Comparison of ENCODE assay signal across 9 cellular contexts in genomic region chr1:239952348-239953307, GRCh38.
A peak's percentile ranks its signal among the peaks of the same experiment; 100 is the strongest.
DNase-seq lines count a peak whose midpoint lies in the region; ATAC-seq and TF ChIP-seq lines count a peak whose summit lies in the region.
"Had no signal": no experiment of that assay in that cellular context is flagged by ENCODE, and none has a peak within 500 bp of the region (broad histone marks: within the 10 kb centered on the region; RNA-seq: fewer than 3 reads in every experiment).

No MANE protein-coding gene starts in this region.

- no peak overlapping the region for H2AFZ ChIP-seq in GM23248

- H3K27me3 ChIP-seq in GM23248 (replicated peaks; ENCODE audit: insufficient read depth), result peaks cover 21% of the 10 kb centered on the region

- H3K9ac ChIP-seq in GM23248, result no peak overlapping the region

- H3K4me1 ChIP-seq in GM23248 (ENCODE audit: insufficient read depth), result no peaks in the 10 kb centered on the region

- H3K36me3 ChIP-seq in GM23248 (ENCODE audit: low read depth), result no peaks in the 10 kb centered on the region

- POLR2A ChIA-PET in RWPE1 (lab: Yijun Ruan, JAX; ENCODE audit: low non-redundant PET), result no interaction called here

- H3K27ac ChIP-seq in GM23248 (no peak overlapping the region), RWPE1 (no peak overlapping the region)

- no peaks in the 10 kb centered on the region for H3K79me2 ChIP-seq in GM23248 (ENCODE audit: insufficient read depth)

- H4K20me1 ChIP-seq in GM23248 (ENCODE audit: insufficient read depth), result no peaks in the 10 kb centered on the region

- in situ Hi-C loops in GM23248 (cut with MboI), result no loop called here

- no peaks in the 10 kb centered on the region for H3K9me3 ChIP-seq in GM23248 (ENCODE audit: low read depth)

- CTCF ChIA-PET in RWPE1 (lab: Yijun Ruan, JAX), result interaction anchor here (0.5 to 1.5 kb wide), 14 partner anchors 11 to 1946 kb away, joined by 3 to 7 read pairs (median 4); no protein-coding TSS in a partner anchor

- no peak overlapping the region for H3K4me2 ChIP-seq in GM23248 (ENCODE audit: unreplicated experiment)

- WGBS in GM23248 (ENCODE audit: low coverage in 1 of 2, low lambda C conversion rate in 2 of 2, missing lambda C conversion rate in 2 of 2), 2 experiments, result 44 to 57% methylated on average over 7 to 10 of the region's 10 CpGs

- no peak; the same call in 1 of the 2 replicates for TF ChIP-seq CTCF in RWPE1 (conservative IDR thresholded peaks at IDR 0.05; ENCODE audit: low read depth)

- no peak overlapping the region for H3K4me3 ChIP-seq in GM23248

- H3K9me2 ChIP-seq in GM23248 (ENCODE audit: insufficient read depth), result no peaks in the 10 kb centered on the region

- ATAC-seq in HG02571 (IDR thresholded peaks at IDR 0.05; ENCODE audit: unreplicated experiment), result no peak

- DNase-seq in GM03348 (ENCODE audit: low spot score), result peak; percentile 55
- peak; percentile 42 for DNase-seq in GM23248
- DNase-seq in RWPE1 (ENCODE audit: low spot score), result peak; percentile 13
- DNase-seq in iris pigment epithelial cell (ENCODE audit: low read depth), result peak; percentile 18
- DNase-seq in effector CD8-positive, alpha-beta T cell (lab: John Stamatoyannopoulos, UW), result no peak
- DNase-seq in GM19238 (ENCODE audit: insufficient read length, low spot score), result no peak
- DNase-seq in cortex of kidney (lab: John Stamatoyannopoulos, UW), result no peak
- DNase-seq: left cardiac atrium had no signal

- H3F3A ChIP-seq in GM23248 (ENCODE audit: insufficient read depth), result no peaks in the 10 kb centered on the region

Comparison
In these comparisons a context has a peak if more than half of its experiments do, and no peak if none do; other contexts are left out.
1. DNase-seq: peak in GM03348 (single experiment), GM23248 (single experiment), RWPE1 (single experiment) and iris pigment epithelial cell (single experiment); none in effector CD8-positive, alpha-beta T cell (single experiment), GM19238 (single experiment) and cortex of kidney (single experiment).